ENCODE assay signal across 13 cellular contexts in genomic region chr17:8949061-8949622, GRCh38. TPM values are rescaled to one million over a fixed set of nuclear protein-coding genes. Genes with fewer than 3 reads are reported as not detected.
DNase-seq lines count a peak whose midpoint lies in the region; ATAC-seq and TF ChIP-seq lines count a peak whose summit lies in the region.
"Had no signal": no experiment of that assay in that cellular context is flagged by ENCODE, and none has a peak within 500 bp of the region (broad histone marks: within the 10 kb centered on the region; RNA-seq: fewer than 3 reads in every experiment).

No MANE protein-coding gene starts in this region.

- H3K4me1 ChIP-seq in SJCRH30, result no peaks in the 10 kb centered on the region

- no peaks in the 10 kb centered on the region for H3K27me3 Mint-ChIP-seq in activated naive CD8-positive, alpha-beta T cell treated with anti-CD3 and anti-CD28 coated beads for 36 hours
- H3K27me3 Mint-ChIP-seq in type B pancreatic cell, result peaks cover 44% of the 10 kb centered on the region

- H3K9me3 Mint-ChIP-seq in activated naive CD8-positive, alpha-beta T cell treated with anti-CD3 and anti-CD28 coated beads for 36 hours, result peaks cover 23% of the 10 kb centered on the region
- H3K9me3 Mint-ChIP-seq in type B pancreatic cell, result no peaks in the 10 kb centered on the region

- H3K36me3 ChIP-seq in MG63 (no peaks in the 10 kb centered on the region), SJCRH30 (no peaks in the 10 kb centered on the region)
- H3K36me3 ChIP-seq: adrenal gland, thoracic aorta had no signal

- peak; percentile 31 for DNase-seq in stimulated activated naive CD4-positive, alpha-beta T cell treated with Interleukin-2 at 50 U/mL for 16 hours (lab: John Stamatoyannopoulos, UW)
- DNase-seq in stimulated activated naive CD4-positive, alpha-beta T cell (lab: John Stamatoyannopoulos, UW), result no peak
- no peak for DNase-seq in activated naive CD8-positive, alpha-beta T cell treated with anti-CD3 and anti-CD28 coated beads for 36 hours
- DNase-seq in type B pancreatic cell (ENCODE audit: extremely low spot score, unreplicated experiment) (peak; percentile 22), AG08396 (ENCODE audit: low spot score) (no peak), MG63 (no peak), SJCRH30 (no peak)
- DNase-seq: adrenal gland, erythroblast, left lung had no signal

- peaks cover 89% of the 10 kb centered on the region for H3K4me1 Mint-ChIP-seq in activated naive CD8-positive, alpha-beta T cell treated with anti-CD3 and anti-CD28 coated beads for 36 hours
- H3K4me1 Mint-ChIP-seq in type B pancreatic cell (ENCODE audit: unreplicated experiment), result no peaks in the 10 kb centered on the region

- H3K27ac ChIP-seq in SJCRH30, result no peak overlapping the region
- H3K27ac ChIP-seq: adrenal gland, HL-60, left lung, thoracic aorta had no signal

- TF ChIP-seq CTCF in type B pancreatic cell (conservative IDR thresholded peaks at IDR 0.05), result no peak

- peak overlapping the region; percentile 30 for H3K4me3 Mint-ChIP-seq in activated naive CD8-positive, alpha-beta T cell treated with anti-CD3 and anti-CD28 coated beads for 36 hours
- H3K4me3 Mint-ChIP-seq in type B pancreatic cell, result no peak overlapping the region

- H3K4me3 ChIP-seq in MG63 (no peak overlapping the region), SJCRH30 (no peak overlapping the region)
- H3K4me3 ChIP-seq: adrenal gland, left lung, thoracic aorta had no signal

- ATAC-seq in HG03565 (IDR thresholded peaks at IDR 0.05; ENCODE audit: unreplicated experiment), result peak; percentile 44
- ATAC-seq: left lung had no signal

- H3K9me3 ChIP-seq in MG63, result 0 out of 2 replicates have a peak, but pooled peaks cover under 1% of the 10 kb centered on the region
- H3K9me3 ChIP-seq in SJCRH30 (replicated peaks), result no peaks in the 10 kb centered on the region
- H3K9me3 ChIP-seq: adrenal gland, left lung, thoracic aorta had no signal

- H3K36me3 Mint-ChIP-seq in activated naive CD8-positive, alpha-beta T cell treated with anti-CD3 and anti-CD28 coated beads for 36 hours, result peaks cover 76% of the 10 kb centered on the region
- H3K36me3 Mint-ChIP-seq in type B pancreatic cell, result no peaks in the 10 kb centered on the region

- peak overlapping the region; percentile 76 for H3K27ac Mint-ChIP-seq in activated naive CD8-positive, alpha-beta T cell treated with anti-CD3 and anti-CD28 coated beads for 36 hours
- no peak overlapping the region for H3K27ac Mint-ChIP-seq in type B pancreatic cell

- H3K27me3 ChIP-seq in MG63, result no peaks in the 10 kb centered on the region; the same call in 1 of the 2 replicates
- no peaks in the 10 kb centered on the region for H3K27me3 ChIP-seq in SJCRH30
- H3K27me3 ChIP-seq: adrenal gland, left lung had no signal

RNA-seq across cellular contexts. Expression of gene PIK3R5, which starts 16.4 kb away (rescaled TPM):
- total RNA-seq in activated naive CD8-positive, alpha-beta T cell treated with anti-CD3 and anti-CD28 coated beads for 36 hours, result 10 to 100 TPM; 27.9 to 32.6 TPM
- total RNA-seq in type B pancreatic cell (ENCODE audit: low replicate concordance), result 0.29 TPM in 2 replicates
- total RNA-seq in MG63 (2014; rRNA removed; shearing (Covaris generic); ENCODE audit: low replicate concordance), result not detected in 2 replicates
- not detected in 2 replicates for total RNA-seq in SJCRH30 (2014; rRNA removed; shearing (Covaris generic))

Comparison
In these comparisons a context has a peak if more than half of its experiments do, and no peak if none do; other contexts are left out.
1. DNase-seq: peak in stimulated activated naive CD4-positive, alpha-beta T cell treated with Interleukin-2 at 50 U/mL for 16 hours (single experiment) and type B pancreatic cell (single experiment); none in stimulated activated naive CD4-positive, alpha-beta T cell (0 of 6), activated naive CD8-positive, alpha-beta T cell treated with anti-CD3 and anti-CD28 coated beads for 36 hours (single experiment), AG08396 (single experiment), MG63 (single experiment) and SJCRH30 (0 of 2).
2. RNA of gene PIK3R5, which starts 16.4 kb away (total RNA-seq): 27.9 to 32.6 TPM in activated naive CD8-positive, alpha-beta T cell treated with anti-CD3 and anti-CD28 coated beads for 36 hours; 0.29 TPM in type B pancreatic cell, not detected in MG63 and not detected in SJCRH30; every median in the first group is over 10 times any median in the second.